In the genomic region with DNA sequence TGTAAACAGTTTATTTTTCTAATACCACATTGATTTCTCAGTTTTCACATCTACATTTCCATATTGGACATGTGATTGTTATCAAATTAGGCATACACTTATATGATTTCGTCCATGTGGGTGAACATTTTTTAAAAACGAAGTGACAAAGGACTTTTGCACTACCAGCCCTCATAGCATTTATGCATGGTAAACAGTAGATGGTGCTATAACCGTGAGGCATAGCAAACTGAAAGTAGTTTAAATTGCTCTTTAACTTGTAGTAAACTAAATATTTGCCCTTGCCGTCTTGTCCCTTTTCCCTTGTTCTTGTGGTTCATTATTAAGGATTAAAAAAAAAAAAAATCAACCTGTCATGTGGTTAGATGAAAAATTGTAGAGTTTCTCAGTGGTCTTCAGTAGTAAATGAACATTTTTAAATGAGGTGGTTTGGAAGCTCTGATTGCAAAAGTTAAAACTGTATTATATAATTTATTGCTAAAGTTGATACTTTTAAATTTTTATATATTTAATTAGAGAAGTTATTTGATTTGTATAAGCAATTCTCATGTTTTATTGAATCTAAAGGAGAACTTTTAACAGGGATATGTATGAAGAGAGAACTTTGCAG, we compare ENCODE assay signal across 8 cellular contexts. TPM values are rescaled to one million over a fixed set of nuclear protein-coding genes. Genes with fewer than 3 reads are reported as not detected.
DNase-seq lines count a peak whose midpoint lies in the region; ATAC-seq, FAIRE-seq and TF ChIP-seq lines count a peak whose summit lies in the region.

No MANE protein-coding gene starts in this region.

- no peaks in the 10 kb centered on the region for H3K36me3 Mint-ChIP-seq in stimulated activated effector memory CD8-positive, alpha-beta T cell treated with anti-CD3 and anti-CD28 coated beads, Interleukin-12 subunit alpha, Interleukin-12 subunit beta, amount 100 ng/mL, for 72 hours

- H3K27me3 ChIP-seq in K562 (ENCODE audit: control insufficient read depth in 2 of 2, insufficient read depth in 2 of 2, low read length in 2 of 2), result no peaks in the 10 kb centered on the region

- DNase-seq in DMS53 treated with DMSO at 0.1 percent for 48 hours (lab: John Stamatoyannopoulos, UW; ENCODE audit: unreplicated experiment) (peak; percentile 35), NCI-H526 treated with DMSO at 0.1 percent for 48 hours (lab: John Stamatoyannopoulos, UW) (peak; percentile 41), K562 (ENCODE audit: extremely low read depth in 1 of 4, low spot score in 3 of 4) (peak; percentile 27 to 49 (median 28)), iPS DF 4.7 (ENCODE audit: extremely low read depth, low spot score) (peak; percentile 14)
- DNase-seq in stimulated activated effector memory CD8-positive, alpha-beta T cell treated with anti-CD3 and anti-CD28 coated beads, Interleukin-12 subunit alpha, Interleukin-12 subunit beta, amount 100 ng/mL, for 72 hours (ENCODE audit: low spot score in 2 of 2), result no peak
- DNase-seq in activated CD4-positive, alpha-beta T cell treated with anti-CD3 and anti-CD28 coated beads, Interleukin-2, amount 50 U/mL, for 1 hour, result no peak

- H3K4me1 Mint-ChIP-seq in stimulated activated effector memory CD8-positive, alpha-beta T cell treated with anti-CD3 and anti-CD28 coated beads, Interleukin-12 subunit alpha, Interleukin-12 subunit beta, amount 100 ng/mL, for 72 hours, result peaks cover 6% of the 10 kb centered on the region

- intact Hi-C loops in K562 (cut with micrococcal nuclease), result loop anchor here (1.0 kb wide), 1 partner anchor 65 kb away; no protein-coding TSS in a partner anchor

- peak; percentile 52 to 65 for TF ChIP-seq RAD21 in K562 (CRISPR knock-in tag; conservative IDR thresholded peaks at IDR 0.05 in 1 of 2, IDR thresholded peaks at IDR 0.05 in 1 of 2)

- POLR2A ChIA-PET in K562 (lab: Yijun Ruan, JAX), result interaction anchor here (0.7 kb wide), 1 partner anchor 255 kb away, joined by 7 read pairs; no protein-coding TSS in a partner anchor

- CTCF ChIA-PET in K562 (lab: Yijun Ruan, JAX; ENCODE audit: low intra/inter-chr PET ratio), result interaction anchor here (1.4 kb wide), 1 partner anchor 65 kb away, joined by 7 read pairs; no protein-coding TSS in a partner anchor

- no peaks in the 10 kb centered on the region for H3K9me3 ChIP-seq in K562 (replicated peaks; ENCODE audit: control insufficient read depth, insufficient read depth, low read depth, low read length)

- no peak overlapping the region for H3K4me3 ChIP-seq in K562

- in situ Hi-C loops in K562 (cut with MboI), result no loop called here

- H3K36me3 ChIP-seq in K562 (ENCODE audit: control insufficient read depth, insufficient read depth, low read length), result peaks cover 9% of the 10 kb centered on the region; the same call in 1 of the 3 replicates

- TF ChIP-seq POLR2A in K562 (conservative IDR thresholded peaks at IDR 0.05), result no peak

- FAIRE-seq in K562 (lab: Jason Lieb, UNC), result peak; percentile 73

- H2AFZ ChIP-seq in K562 (ENCODE audit: low read depth, low read length), result no peak overlapping the region

- no peak overlapping the region; the same call in 1 of the 2 replicates for H3K4me2 ChIP-seq in K562 (ENCODE audit: insufficient read depth, low read length)

- WGBS in K562 (ENCODE audit: insufficient coverage, low coverage, missing lambda C conversion rate), result 0% methylated on average over 4 of the region's 4 CpGs

- no TSS peak for BruUV-seq in K562 (replicated peaks; lab: Mats Ljungman, UMichigan)

- peak overlapping the region; percentile 18 for H3K4me3 Mint-ChIP-seq in stimulated activated effector memory CD8-positive, alpha-beta T cell treated with anti-CD3 and anti-CD28 coated beads, Interleukin-12 subunit alpha, Interleukin-12 subunit beta, amount 100 ng/mL, for 72 hours

- TF ChIP-seq EP300 in K562 (IDR thresholded peaks at IDR 0.05; ENCODE audit: low read length), result no peak

- 0 out of 3 replicates have a peak, but pooled peaks cover 3% of the 10 kb centered on the region for H3K79me2 ChIP-seq in K562 (ENCODE audit: control insufficient read depth, insufficient read depth, low read length)

- no peaks in the 10 kb centered on the region for H4K20me1 ChIP-seq in K562 (replicated peaks; ENCODE audit: control insufficient read depth, insufficient read depth, low read length)

- peak; percentile 65 for ATAC-seq in GM19324 (IDR thresholded peaks at IDR 0.05; ENCODE audit: low FRiP score, unreplicated experiment)
- ATAC-seq in HG03175 (IDR thresholded peaks at IDR 0.05; ENCODE audit: unreplicated experiment), result peak; percentile 91
- ATAC-seq in K562, result peak; percentile 76
- ATAC-seq in stimulated activated effector memory CD8-positive, alpha-beta T cell treated with anti-CD3 and anti-CD28 coated beads, Interleukin-12 subunit alpha, Interleukin-12 subunit beta, amount 100 ng/mL, for 72 hours, result peak; percentile 60

- no peaks in the 10 kb centered on the region for H3K4me1 ChIP-seq in K562 (replicated peaks in 1 of 2; ENCODE audit: control insufficient read depth in 2 of 2, insufficient read depth in 2 of 2, low read length in 2 of 2)

- H3K9me3 Mint-ChIP-seq in stimulated activated effector memory CD8-positive, alpha-beta T cell treated with anti-CD3 and anti-CD28 coated beads, Interleukin-12 subunit alpha, Interleukin-12 subunit beta, amount 100 ng/mL, for 72 hours, result no peaks in the 10 kb centered on the region

- no peak overlapping the region for H3K9ac ChIP-seq in K562 (ENCODE audit: insufficient read depth in 1 of 2, low read depth in 2 of 2, low read length in 2 of 2)

- TF ChIP-seq CTCF in K562 (IDR thresholded peaks at IDR 0.05 in 2 of 3, conservative IDR thresholded peaks at IDR 0.05 in 1 of 3; ENCODE audit: insufficient read depth in 2 of 3, low read depth in 1 of 3, low read length in 3 of 3), result peak; percentile 48 to 72 (median 59); a peak in 5 of 6 replicates

- no peaks in the 10 kb centered on the region for H3K9me1 ChIP-seq in K562 (ENCODE audit: control insufficient read depth, insufficient read depth, low read length)

- H3K27ac Mint-ChIP-seq in stimulated activated effector memory CD8-positive, alpha-beta T cell treated with anti-CD3 and anti-CD28 coated beads, Interleukin-12 subunit alpha, Interleukin-12 subunit beta, amount 100 ng/mL, for 72 hours, result no peak overlapping the region

- peak overlapping the region; percentile 53; the same call in 2 of the 3 replicates for H3K27ac ChIP-seq in K562 (ENCODE audit: extremely low read depth, low read depth, low read length)

RNA-seq across cellular contexts. Expression of a gene that starts 24.0 kb away (rescaled TPM):
- not detected in 2 replicates for total RNA-seq in K562 (2011; cell fraction: chromatin; rRNA removed; ENCODE audit: low replicate concordance)
- not detected in 2 replicates for total RNA-seq in K562 (2011; cell fraction: nucleolus; rRNA removed)
- not detected in 2 replicates for total RNA-seq in K562 (2011; cell fraction: nucleoplasm; rRNA removed)
- total RNA-seq in K562 (2014; rRNA removed) (not detected in 2 replicates), K562 (2014; rRNA removed; fragmentation: Illumina TruSeq; extraction: Trizol) (not detected in 2 replicates), K562 (2015; rRNA removed; fragmentation: Illumina TruSeq; extraction: Trizol) (not detected in 2 replicates), K562 (2021) (not detected in 2 replicates)
- polyA plus RNA-seq in K562 (2011; rRNA removed) (not detected in 2 replicates), K562 (2014; fragmentation: Illumina TruSeq; extraction: Trizol) (not detected in 2 replicates), K562 (2014; fragmentation: Nextera tagmentation; extraction: Ambion mirVana) (under 1 TPM in 1 of 2 experiments, not detected in 1; 0.04 TPM), K562 (2014; rRNA removed) (not detected in 2 replicates)
- polyA plus RNA-seq in K562 (2011; cell fraction: cytosol; rRNA removed), result not detected in 2 replicates
- polyA plus RNA-seq in K562 (2011; cell fraction: nucleus; rRNA removed), result not detected in 2 replicates
- not detected in 2 replicates for polyA plus RNA-seq in K562 (2012)
- polyA minus RNA-seq in K562 (2011; rRNA and poly(A)+ RNA removed), result not detected in 2 replicates
- not detected in 2 replicates for polyA minus RNA-seq in K562 (2011; cell fraction: cytosol; rRNA and poly(A)+ RNA removed)
- polyA minus RNA-seq in K562 (2011; cell fraction: nucleus; rRNA and poly(A)+ RNA removed), result not detected in 2 replicates

RNA-seq across cellular contexts. Expression of a gene that starts 24.5 kb away (rescaled TPM):
- total RNA-seq in K562 (2011; cell fraction: chromatin; rRNA removed; ENCODE audit: low replicate concordance), result 5.9 and 11.5 TPM in 2 replicates
- 5.2 and 10.0 TPM in 2 replicates for total RNA-seq in K562 (2011; cell fraction: nucleolus; rRNA removed)
- total RNA-seq in K562 (2011; cell fraction: nucleoplasm; rRNA removed), result 4.8 and 5.1 TPM in 2 replicates
- total RNA-seq in K562 (2014; rRNA removed) (11.0 and 12.2 TPM in 2 replicates), K562 (2014; rRNA removed; fragmentation: Illumina TruSeq; extraction: Trizol) (14.3 and 17.3 TPM in 2 replicates), K562 (2015; rRNA removed; fragmentation: Illumina TruSeq; extraction: Trizol) (15.5 and 16.9 TPM in 2 replicates), K562 (2021) (16.1 and 16.4 TPM in 2 replicates)
- polyA plus RNA-seq in K562 (2011; rRNA removed) (6.8 and 9.6 TPM in 2 replicates), K562 (2014; fragmentation: Illumina TruSeq; extraction: Trizol) (12.0 and 14.1 TPM in 2 replicates), K562 (2014; fragmentation: Nextera tagmentation; extraction: Ambion mirVana) (1 to 10 TPM; 4.1 to 5.5 TPM), K562 (2014; rRNA removed) (11.1 and 11.3 TPM in 2 replicates)
- 3.4 and 7.7 TPM in 2 replicates for polyA plus RNA-seq in K562 (2011; cell fraction: cytosol; rRNA removed)
- polyA plus RNA-seq in K562 (2011; cell fraction: nucleus; rRNA removed), result 3.0 and 3.3 TPM in 2 replicates
- polyA plus RNA-seq in K562 (2012), result 6.1 and 9.4 TPM in 2 replicates
- polyA minus RNA-seq in K562 (2011; rRNA and poly(A)+ RNA removed), result 7.5 and 8.6 TPM in 2 replicates
- polyA minus RNA-seq in K562 (2011; cell fraction: cytosol; rRNA and poly(A)+ RNA removed), result 11.6 and 14.7 TPM in 2 replicates
- polyA minus RNA-seq in K562 (2011; cell fraction: nucleus; rRNA and poly(A)+ RNA removed), result 5.6 and 10.0 TPM in 2 replicates

RNA-seq across cellular contexts. Expression of a gene that starts 30.7 kb away (rescaled TPM):
- total RNA-seq in K562 (2011; cell fraction: chromatin; rRNA removed; ENCODE audit: low replicate concordance), result 22.7 and 61.5 TPM in 2 replicates
- 25.8 and 29.7 TPM in 2 replicates for total RNA-seq in K562 (2011; cell fraction: nucleolus; rRNA removed)
- total RNA-seq in K562 (2011; cell fraction: nucleoplasm; rRNA removed), result 52.1 and 61.8 TPM in 2 replicates
- 16.8 and 18.0 TPM in 2 replicates for total RNA-seq in K562 (2014; rRNA removed)
- 31.1 and 35.9 TPM in 2 replicates for total RNA-seq in K562 (2014; rRNA removed; fragmentation: Illumina TruSeq; extraction: Trizol)
- total RNA-seq in K562 (2015; rRNA removed; fragmentation: Illumina TruSeq; extraction: Trizol), result 27.9 and 29.7 TPM in 2 replicates
- total RNA-seq in K562 (2021), result 22.6 and 22.7 TPM in 2 replicates
- polyA plus RNA-seq in K562 (2011; rRNA removed), result 30.8 and 50.5 TPM in 2 replicates
- polyA plus RNA-seq in K562 (2011; cell fraction: cytosol; rRNA removed), result 11.5 and 13.2 TPM in 2 replicates
- 11.6 and 15.2 TPM in 2 replicates for polyA plus RNA-seq in K562 (2011; cell fraction: nucleus; rRNA removed)
- polyA plus RNA-seq in K562 (2012), result 23.0 and 23.9 TPM in 2 replicates
- polyA plus RNA-seq in K562 (2014; fragmentation: Illumina TruSeq; extraction: Trizol), result 22.4 and 22.9 TPM in 2 replicates
- 1 to 10 TPM; 5.5 to 9.6 TPM for polyA plus RNA-seq in K562 (2014; fragmentation: Nextera tagmentation; extraction: Ambion mirVana)
- 20.1 and 22.1 TPM in 2 replicates for polyA plus RNA-seq in K562 (2014; rRNA removed)
- polyA minus RNA-seq in K562 (2011; rRNA and poly(A)+ RNA removed), result 34.6 and 47.0 TPM in 2 replicates
- polyA minus RNA-seq in K562 (2011; cell fraction: cytosol; rRNA and poly(A)+ RNA removed), result 11.8 and 18.5 TPM in 2 replicates
- polyA minus RNA-seq in K562 (2011; cell fraction: nucleus; rRNA and poly(A)+ RNA removed), result 9.7 and 10.8 TPM in 2 replicates

RNA-seq across cellular contexts. Expression of a gene that starts 58.3 kb away (rescaled TPM):
- total RNA-seq in K562 (2011; cell fraction: chromatin; rRNA removed; ENCODE audit: low replicate concordance), result 0.44 and 2.5 TPM in 2 replicates
- 0.92 and 1.5 TPM in 2 replicates for total RNA-seq in K562 (2011; cell fraction: nucleolus; rRNA removed)
- 1.3 and 1.5 TPM in 2 replicates for total RNA-seq in K562 (2011; cell fraction: nucleoplasm; rRNA removed)
- total RNA-seq in K562 (2014; rRNA removed), result 0.57 and 0.64 TPM in 2 replicates
- total RNA-seq in K562 (2014; rRNA removed; fragmentation: Illumina TruSeq; extraction: Trizol), result 1.6 and 2.3 TPM in 2 replicates
- 1.4 and 1.7 TPM in 2 replicates for total RNA-seq in K562 (2015; rRNA removed; fragmentation: Illumina TruSeq; extraction: Trizol)
- 1.1 and 1.4 TPM in 2 replicates for total RNA-seq in K562 (2021)
- 1.4 and 1.6 TPM in 2 replicates for polyA plus RNA-seq in K562 (2011; rRNA removed)
- 0.31 and 0.59 TPM in 2 replicates for polyA plus RNA-seq in K562 (2011; cell fraction: cytosol; rRNA removed)
- polyA plus RNA-seq in K562 (2011; cell fraction: nucleus; rRNA removed), result 0.65 and 0.87 TPM in 2 replicates
- polyA plus RNA-seq in K562 (2012), result 1.2 and 1.4 TPM in 2 replicates
- polyA plus RNA-seq in K562 (2014; fragmentation: Illumina TruSeq; extraction: Trizol), result 1.4 TPM in 2 replicates
- polyA plus RNA-seq in K562 (2014; fragmentation: Nextera tagmentation; extraction: Ambion mirVana), result under 1 TPM; 0.68 to 0.83 TPM
- polyA plus RNA-seq in K562 (2014; rRNA removed), result 0.82 and 1.1 TPM in 2 replicates
- polyA minus RNA-seq in K562 (2011; rRNA and poly(A)+ RNA removed), result 1.5 and 2.3 TPM in 2 replicates
- 1.0 TPM in 2 replicates for polyA minus RNA-seq in K562 (2011; cell fraction: cytosol; rRNA and poly(A)+ RNA removed)
- polyA minus RNA-seq in K562 (2011; cell fraction: nucleus; rRNA and poly(A)+ RNA removed), result 1.2 and 2.3 TPM in 2 replicates

RNA-seq across cellular contexts. Expression of a gene that starts 58.5 kb away (rescaled TPM):
- total RNA-seq in K562 (2011; cell fraction: chromatin; rRNA removed; ENCODE audit: low replicate concordance), result 29.8 and 34.9 TPM in 2 replicates
- 8.5 and 20.7 TPM in 2 replicates for total RNA-seq in K562 (2011; cell fraction: nucleolus; rRNA removed)
- total RNA-seq in K562 (2011; cell fraction: nucleoplasm; rRNA removed), result 23.6 and 24.1 TPM in 2 replicates
- total RNA-seq in K562 (2014; rRNA removed) (4.4 and 4.9 TPM in 2 replicates), K562 (2014; rRNA removed; fragmentation: Illumina TruSeq; extraction: Trizol) (10.8 and 10.9 TPM in 2 replicates), K562 (2015; rRNA removed; fragmentation: Illumina TruSeq; extraction: Trizol) (9.2 and 12.3 TPM in 2 replicates), K562 (2021) (5.4 and 6.3 TPM in 2 replicates)
- polyA plus RNA-seq in K562 (2011; rRNA removed) (7.3 and 7.6 TPM in 2 replicates), K562 (2014; fragmentation: Illumina TruSeq; extraction: Trizol) (6.5 and 9.9 TPM in 2 replicates), K562 (2014; fragmentation: Nextera tagmentation; extraction: Ambion mirVana) (1 to 10 TPM; 6.9 to 8.1 TPM), K562 (2014; rRNA removed) (5.2 and 7.7 TPM in 2 replicates)
- 4.0 and 4.1 TPM in 2 replicates for polyA plus RNA-seq in K562 (2011; cell fraction: cytosol; rRNA removed)
- polyA plus RNA-seq in K562 (2011; cell fraction: nucleus; rRNA removed), result 6.9 and 11.9 TPM in 2 replicates
- 6.1 and 6.2 TPM in 2 replicates for polyA plus RNA-seq in K562 (2012)
- 9.5 and 11.5 TPM in 2 replicates for polyA minus RNA-seq in K562 (2011; rRNA and poly(A)+ RNA removed)
- polyA minus RNA-seq in K562 (2011; cell fraction: cytosol; rRNA and poly(A)+ RNA removed), result 2.3 and 6.2 TPM in 2 replicates
- polyA minus RNA-seq in K562 (2011; cell fraction: nucleus; rRNA and poly(A)+ RNA removed), result 16.8 and 19.4 TPM in 2 replicates

Comparison
In these comparisons a context has a peak if more than half of its experiments do, and no peak if none do; other contexts are left out.
1. DNase-seq: peak in DMS53 treated with DMSO at 0.1 percent for 48 hours (single experiment), NCI-H526 treated with DMSO at 0.1 percent for 48 hours (single experiment), K562 (4 of 4) and iPS DF 4.7 (single experiment); none in stimulated activated effector memory CD8-positive, alpha-beta T cell treated with anti-CD3 and anti-CD28 coated beads, Interleukin-12 subunit alpha, Interleukin-12 subunit beta, amount 100 ng/mL, for 72 hours (0 of 2) and activated CD4-positive, alpha-beta T cell treated with anti-CD3 and anti-CD28 coated beads, Interleukin-2, amount 50 U/mL, for 1 hour (single experiment).
2. Peak in every context shown above with its lines, with median percentiles within 50 percentile points of each other: ATAC-seq.